ENCODE assay signal across 14 cellular contexts in genomic region chr20:3015302-3015701, GRCh38. TPM values are rescaled to one million over a fixed set of nuclear protein-coding genes. Genes with fewer than 3 reads are reported as not detected.
A peak's percentile ranks its signal among the peaks of the same experiment; 100 is the strongest.
DNase-seq lines count a peak whose midpoint lies in the region; ATAC-seq lines count a peak whose summit lies in the region.
"Not testable (repeated sequence)": the region's sequence is repeated elsewhere in the genome, so short reads cannot be mapped to it uniquely, and the experiment has no call there.
"Had no signal": no experiment of that assay in that cellular context is flagged by ENCODE, and none has a peak within 500 bp of the region (broad histone marks: within the 10 kb centered on the region; RNA-seq: fewer than 3 reads in every experiment).

No MANE protein-coding gene starts in this region.

- not testable (repeated sequence) for H3K9me3 Mint-ChIP-seq in activated CD4-positive, alpha-beta T cell treated with anti-CD3 and anti-CD28 coated beads, Interleukin-2, amount 10 ng/mL, durations not matched to agents 24 days and 14 days; activated CD4-positive, alpha-beta memory T cell treated with anti-CD3 and anti-CD28 coated beads, Interleukin-2, amount 10 ng/mL, durations not matched to agents 7 days and 5 days; activated T-cell treated with anti-CD3 and anti-CD28 coated beads, Interleukin-2, amount 50 U/mL, for 24 hours; activated T-helper 17 cell treated with anti-CD3 and anti-CD28 coated beads, Interleukin-2, amount 50 U/mL, for 72 hours; central memory CD8-positive, alpha-beta T cell; stimulated activated naive CD8-positive, alpha-beta T cell treated with anti-CD3 and anti-CD28 coated beads, Interleukin-15, Interleukin-2, amounts not matched to agents 100 ng/mL and 50 ng/mL, for 24 hours

- not testable (repeated sequence) for H3K36me3 Mint-ChIP-seq in T-helper 17 cell (ENCODE audit: low read depth)
- H3K36me3 Mint-ChIP-seq in activated CD4-positive, alpha-beta T cell treated with anti-CD3 and anti-CD28 coated beads, Interleukin-2, amount 10 ng/mL, durations not matched to agents 24 days and 14 days (ENCODE audit: low read depth): peaks cover 44% of the 10 kb centered on the region
- peaks cover 39% of the 10 kb centered on the region for H3K36me3 Mint-ChIP-seq in activated CD4-positive, alpha-beta memory T cell treated with anti-CD3 and anti-CD28 coated beads, Interleukin-2, amount 10 ng/mL, durations not matched to agents 7 days and 5 days (ENCODE audit: low read depth)
- H3K36me3 Mint-ChIP-seq in activated T-cell treated with anti-CD3 and anti-CD28 coated beads, Interleukin-2, amount 50 U/mL, for 24 hours (ENCODE audit: low read depth): peaks cover 72% of the 10 kb centered on the region
- H3K36me3 Mint-ChIP-seq in activated T-helper 17 cell treated with anti-CD3 and anti-CD28 coated beads, Interleukin-2, amount 50 U/mL, for 72 hours (ENCODE audit: low read depth): peaks cover 58% of the 10 kb centered on the region
- H3K36me3 Mint-ChIP-seq in central memory CD8-positive, alpha-beta T cell (ENCODE audit: insufficient read depth): peaks cover 29% of the 10 kb centered on the region
- peaks cover 37% of the 10 kb centered on the region for H3K36me3 Mint-ChIP-seq in stimulated activated naive CD8-positive, alpha-beta T cell treated with anti-CD3 and anti-CD28 coated beads, Interleukin-15, Interleukin-2, amounts not matched to agents 100 ng/mL and 50 ng/mL, for 24 hours (ENCODE audit: low read depth)

- not testable (repeated sequence) for DNase-seq in T-helper 17 cell; activated CD4-positive, alpha-beta T cell treated with anti-CD3 and anti-CD28 coated beads, Interleukin-2, amount 10 ng/mL, durations not matched to agents 24 days and 14 days; activated CD4-positive, alpha-beta memory T cell treated with anti-CD3 and anti-CD28 coated beads, Interleukin-2, amount 10 ng/mL, durations not matched to agents 7 days and 5 days; activated T-cell treated with anti-CD3 and anti-CD28 coated beads, Interleukin-2, amount 50 U/mL, for 24 hours; central memory CD8-positive, alpha-beta T cell (ENCODE audit: low spot score in 2 of 2)
- peak; percentile 30 for DNase-seq in stimulated activated CD4-positive, alpha-beta T cell treated with anti-CD3 and anti-CD28 coated beads, Interleukin-1b, Interleukin-23, amount 100 ng/mL, for 48 hours

- ATAC-seq in T-helper 17 cell; activated T-helper 17 cell treated with anti-CD3 and anti-CD28 coated beads, Interleukin-2, amount 50 U/mL, for 72 hours (replicated peaks); central memory CD8-positive, alpha-beta T cell (replicated peaks; ENCODE audit: extremely low read depth, poor library complexity, severe bottlenecking): not testable (repeated sequence)

- intact Hi-C loops in activated CD4-positive, alpha-beta T cell treated with anti-CD3 and anti-CD28 coated beads, Interleukin-2, amount 10 ng/mL, durations not matched to agents 24 days and 14 days (cut with micrococcal nuclease): loop anchor here (1.0 kb wide), 1 partner anchor 31 kb away; no protein-coding TSS in a partner anchor

- peak overlapping the region; percentile 69 for H3K27ac Mint-ChIP-seq in T-helper 17 cell
- peak overlapping the region; percentile 91 for H3K27ac Mint-ChIP-seq in activated CD4-positive, alpha-beta T cell treated with anti-CD3 and anti-CD28 coated beads, Interleukin-2, amount 10 ng/mL, durations not matched to agents 24 days and 14 days
- H3K27ac Mint-ChIP-seq in activated CD4-positive, alpha-beta memory T cell treated with anti-CD3 and anti-CD28 coated beads, Interleukin-2, amount 10 ng/mL, durations not matched to agents 7 days and 5 days: peak overlapping the region; percentile 72
- H3K27ac Mint-ChIP-seq in activated T-cell treated with anti-CD3 and anti-CD28 coated beads, Interleukin-2, amount 50 U/mL, for 24 hours: peak overlapping the region; percentile 92
- peak overlapping the region; percentile 92 for H3K27ac Mint-ChIP-seq in activated T-helper 17 cell treated with anti-CD3 and anti-CD28 coated beads, Interleukin-2, amount 50 U/mL, for 72 hours
- peak overlapping the region; percentile 59 for H3K27ac Mint-ChIP-seq in central memory CD8-positive, alpha-beta T cell (ENCODE audit: low read depth)
- peak overlapping the region; percentile 79 for H3K27ac Mint-ChIP-seq in stimulated activated naive CD8-positive, alpha-beta T cell treated with anti-CD3 and anti-CD28 coated beads, Interleukin-15, Interleukin-2, amounts not matched to agents 100 ng/mL and 50 ng/mL, for 24 hours

- not testable (repeated sequence) for H3K27me3 Mint-ChIP-seq in T-helper 17 cell; activated CD4-positive, alpha-beta T cell treated with anti-CD3 and anti-CD28 coated beads, Interleukin-2, amount 10 ng/mL, durations not matched to agents 24 days and 14 days; activated CD4-positive, alpha-beta memory T cell treated with anti-CD3 and anti-CD28 coated beads, Interleukin-2, amount 10 ng/mL, durations not matched to agents 7 days and 5 days; activated T-cell treated with anti-CD3 and anti-CD28 coated beads, Interleukin-2, amount 50 U/mL, for 24 hours; activated T-helper 17 cell treated with anti-CD3 and anti-CD28 coated beads, Interleukin-2, amount 50 U/mL, for 72 hours; central memory CD8-positive, alpha-beta T cell; stimulated activated naive CD8-positive, alpha-beta T cell treated with anti-CD3 and anti-CD28 coated beads, Interleukin-15, Interleukin-2, amounts not matched to agents 100 ng/mL and 50 ng/mL, for 24 hours

- H3K4me1 Mint-ChIP-seq in T-helper 17 cell: peaks cover 10% of the 10 kb centered on the region
- H3K4me1 Mint-ChIP-seq in activated CD4-positive, alpha-beta T cell treated with anti-CD3 and anti-CD28 coated beads, Interleukin-2, amount 10 ng/mL, durations not matched to agents 24 days and 14 days: peaks cover 47% of the 10 kb centered on the region
- peaks cover 47% of the 10 kb centered on the region for H3K4me1 Mint-ChIP-seq in activated CD4-positive, alpha-beta memory T cell treated with anti-CD3 and anti-CD28 coated beads, Interleukin-2, amount 10 ng/mL, durations not matched to agents 7 days and 5 days
- peaks cover 65% of the 10 kb centered on the region for H3K4me1 Mint-ChIP-seq in activated T-cell treated with anti-CD3 and anti-CD28 coated beads, Interleukin-2, amount 50 U/mL, for 24 hours (ENCODE audit: low read depth)
- peaks cover 37% of the 10 kb centered on the region for H3K4me1 Mint-ChIP-seq in activated T-helper 17 cell treated with anti-CD3 and anti-CD28 coated beads, Interleukin-2, amount 50 U/mL, for 72 hours
- not testable (repeated sequence) for H3K4me1 Mint-ChIP-seq in central memory CD8-positive, alpha-beta T cell
- H3K4me1 Mint-ChIP-seq in stimulated activated naive CD8-positive, alpha-beta T cell treated with anti-CD3 and anti-CD28 coated beads, Interleukin-15, Interleukin-2, amounts not matched to agents 100 ng/mL and 50 ng/mL, for 24 hours (ENCODE audit: low read depth): peaks cover 58% of the 10 kb centered on the region

- H3K4me3 Mint-ChIP-seq in T-helper 17 cell; activated CD4-positive, alpha-beta memory T cell treated with anti-CD3 and anti-CD28 coated beads, Interleukin-2, amount 10 ng/mL, durations not matched to agents 7 days and 5 days; central memory CD8-positive, alpha-beta T cell: not testable (repeated sequence)
- H3K4me3 Mint-ChIP-seq in activated CD4-positive, alpha-beta T cell treated with anti-CD3 and anti-CD28 coated beads, Interleukin-2, amount 10 ng/mL, durations not matched to agents 24 days and 14 days: peak overlapping the region; percentile 41
- H3K4me3 Mint-ChIP-seq in activated T-cell treated with anti-CD3 and anti-CD28 coated beads, Interleukin-2, amount 50 U/mL, for 24 hours: peak overlapping the region; percentile 28
- H3K4me3 Mint-ChIP-seq in activated T-helper 17 cell treated with anti-CD3 and anti-CD28 coated beads, Interleukin-2, amount 50 U/mL, for 72 hours: peak overlapping the region; percentile 80
- H3K4me3 Mint-ChIP-seq in stimulated activated naive CD8-positive, alpha-beta T cell treated with anti-CD3 and anti-CD28 coated beads, Interleukin-15, Interleukin-2, amounts not matched to agents 100 ng/mL and 50 ng/mL, for 24 hours: peak overlapping the region; percentile 7

- H3K9me3 ChIP-seq in T-helper 17 cell (ENCODE audit: control insufficient read depth, low read length, poor library complexity, severe bottlenecking): not testable (repeated sequence)

- POLR2A ChIA-PET in activated CD4-positive, alpha-beta memory T cell treated with anti-CD3 and anti-CD28 coated beads, Interleukin-2, amount 10 ng/mL, durations not matched to agents 7 days and 5 days (lab: Charles Lee): interaction anchor here (1.6 kb wide), 1 partner anchor 32 kb away, joined by 5 read pairs; no protein-coding TSS in a partner anchor

- CTCF ChIA-PET in activated CD4-positive, alpha-beta memory T cell treated with anti-CD3 and anti-CD28 coated beads, Interleukin-2, amount 10 ng/mL, durations not matched to agents 7 days and 5 days (lab: Charles Lee): interaction anchor here (1.2 kb wide), 1 partner anchor 19 kb away, joined by 3 read pairs; no protein-coding TSS in a partner anchor

RNA-seq across cellular contexts. Expression of gene GNRH2, which starts 28.1 kb away (rescaled TPM):
- total RNA-seq in T-helper 17 cell: under 1 TPM; 0.92 to 0.94 TPM
- total RNA-seq in activated CD4-positive, alpha-beta T cell treated with anti-CD3 and anti-CD28 coated beads, Interleukin-2, amount 10 ng/mL, durations not matched to agents 24 days and 14 days: 1.7 and 2.7 TPM in 2 replicates
- 1 to 10 TPM; 2.3 to 3.0 TPM for total RNA-seq in activated CD4-positive, alpha-beta memory T cell treated with anti-CD3 and anti-CD28 coated beads, Interleukin-2, amount 10 ng/mL, durations not matched to agents 7 days and 5 days
- total RNA-seq in activated T-helper 17 cell treated with anti-CD3 and anti-CD28 coated beads, Interleukin-2, amount 50 U/mL, for 72 hours: 10 to 100 TPM in 1 of 2 donors, under 1 TPM in 1; 0.61 to 13.7 TPM
- total RNA-seq: A172, G401, H7, HT1080 had no signal

RNA-seq across cellular contexts. Expression of gene MRPS26, which starts 30.6 kb away (rescaled TPM):
- 10 to 100 TPM; 16.8 to 17.2 TPM for total RNA-seq in T-helper 17 cell
- 123 and 130 TPM in 2 replicates for total RNA-seq in activated CD4-positive, alpha-beta T cell treated with anti-CD3 and anti-CD28 coated beads, Interleukin-2, amount 10 ng/mL, durations not matched to agents 24 days and 14 days
- total RNA-seq in activated CD4-positive, alpha-beta memory T cell treated with anti-CD3 and anti-CD28 coated beads, Interleukin-2, amount 10 ng/mL, durations not matched to agents 7 days and 5 days: 10 to 100 TPM; 33.7 to 35.3 TPM
- 10 to 100 TPM; 52.9 to 66.4 TPM for total RNA-seq in activated T-helper 17 cell treated with anti-CD3 and anti-CD28 coated beads, Interleukin-2, amount 50 U/mL, for 72 hours

RNA-seq across cellular contexts. Expression of gene OXT, which starts 56.1 kb away (rescaled TPM):
- total RNA-seq in T-helper 17 cell: under 1 TPM in 1 of 2 donors, not detected in 1; 0.62 TPM
- 0.73 TPM in 1 of 2 replicates, not detected in the other for total RNA-seq in activated CD4-positive, alpha-beta T cell treated with anti-CD3 and anti-CD28 coated beads, Interleukin-2, amount 10 ng/mL, durations not matched to agents 24 days and 14 days
- not detected for total RNA-seq in activated CD4-positive, alpha-beta memory T cell treated with anti-CD3 and anti-CD28 coated beads, Interleukin-2, amount 10 ng/mL, durations not matched to agents 7 days and 5 days
- total RNA-seq in activated T-helper 17 cell treated with anti-CD3 and anti-CD28 coated beads, Interleukin-2, amount 50 U/mL, for 72 hours: not detected
- total RNA-seq: A172, G401, GM12878, HFFc6, HT1080 had no signal
